Comparison of ENCODE assay signal across 29 cellular contexts in the genomic region with DNA sequence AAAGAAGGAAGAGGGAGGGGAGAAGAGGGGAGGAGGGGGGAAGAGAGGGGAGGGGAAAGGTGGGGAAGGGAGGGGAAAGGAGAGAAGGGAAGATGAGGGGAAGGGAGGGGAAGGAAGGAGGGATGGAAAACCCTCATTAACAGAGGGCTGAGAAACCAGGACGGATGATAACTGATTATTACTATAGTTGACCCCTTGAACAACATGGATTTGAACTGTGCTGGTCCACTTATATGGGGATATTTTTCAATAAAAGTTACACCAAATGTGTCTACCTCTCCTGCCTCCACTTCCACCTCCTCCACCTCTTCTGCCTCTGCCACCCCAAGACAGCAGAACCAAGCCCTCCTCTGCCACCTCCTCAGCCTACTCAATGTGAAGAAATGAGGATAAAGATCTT.
"Had no signal": no experiment of that assay in that cellular context is flagged by ENCODE, and none has a peak within 500 bp of the region (broad histone marks: within the 10 kb centered on the region; RNA-seq: fewer than 3 reads in every experiment).

No MANE protein-coding gene starts in this region.

- H3K4me1 ChIP-seq: colonic mucosa, esophagus muscularis mucosa, esophagus squamous epithelium, foreskin keratinocyte, gastrocnemius medialis, gastroesophageal sphincter, heart left ventricle, heart right ventricle had no signal

- H3K27me3 ChIP-seq: colonic mucosa, esophagus muscularis mucosa, esophagus squamous epithelium, gastrocnemius medialis, gastroesophageal sphincter had no signal

- H3K27me3 Mint-ChIP-seq: dendritic cell treated with granulocyte-macrophage colony-stimulating factor and Interleukin-4, amounts not matched to agents 40 ng/mL and 50 ng/mL, for 4 days had no signal

- H3K9me3 Mint-ChIP-seq: dendritic cell treated with granulocyte-macrophage colony-stimulating factor and Interleukin-4, amounts not matched to agents 40 ng/mL and 50 ng/mL, for 4 days; effector memory CD8-positive, alpha-beta T cell; endodermal cell had no signal

- DNase-seq: colonic mucosa; cortex of kidney; dermis blood vessel endothelial cell; dorsolateral prefrontal cortex; effector CD4-positive, alpha-beta T cell; effector CD8-positive, alpha-beta T cell; effector memory CD4-positive, alpha-beta T cell; effector memory CD8-positive, alpha-beta T cell; endodermal cell; erythroblast; esophagus squamous epithelium; foreskin fibroblast; foreskin keratinocyte; foreskin melanocyte; gastrocnemius medialis; glutamatergic neuron; head of caudate nucleus; heart left ventricle; heart right ventricle had no signal

- H3K4me3 Mint-ChIP-seq: dendritic cell treated with granulocyte-macrophage colony-stimulating factor and Interleukin-4, amounts not matched to agents 40 ng/mL and 50 ng/mL, for 4 days; effector memory CD8-positive, alpha-beta T cell; endodermal cell had no signal

- FAIRE-seq: colon, endometrium, endothelial cell of umbilical vein, frontal cortex had no signal

- H3K27ac Mint-ChIP-seq: dendritic cell treated with granulocyte-macrophage colony-stimulating factor and Interleukin-4, amounts not matched to agents 40 ng/mL and 50 ng/mL, for 4 days; effector memory CD8-positive, alpha-beta T cell; endodermal cell had no signal

- ATAC-seq: effector memory CD8-positive, alpha-beta T cell; esophagus mucosa; foreskin keratinocyte; gastrocnemius medialis; gastroesophageal sphincter; heart left ventricle; heart right ventricle had no signal

- H3K27ac ChIP-seq: colonic mucosa, coronary artery, dorsolateral prefrontal cortex, epithelial cell of prostate, esophagus muscularis mucosa, esophagus squamous epithelium, foreskin keratinocyte, gastrocnemius medialis, gastroesophageal sphincter, heart left ventricle, heart right ventricle had no signal

- H3K9me3 ChIP-seq: colonic mucosa, esophagus muscularis mucosa, esophagus squamous epithelium, gastrocnemius medialis, gastroesophageal sphincter, heart left ventricle, heart right ventricle had no signal

- H3K4me3 ChIP-seq: colonic mucosa, coronary artery, dorsolateral prefrontal cortex, esophagus muscularis mucosa, esophagus squamous epithelium, gastrocnemius medialis, gastroesophageal sphincter, heart left ventricle, heart right ventricle had no signal

- H3K36me3 ChIP-seq: colonic mucosa, esophagus muscularis mucosa, esophagus squamous epithelium, gastrocnemius medialis, gastroesophageal sphincter, heart left ventricle, heart right ventricle had no signal
